ENCODE assay signal across 8 cellular contexts in genomic region chr1:184222561-184223157, GRCh38.
A peak's percentile ranks its signal among the peaks of the same experiment; 100 is the strongest.
DNase-seq lines count a peak whose midpoint lies in the region; ATAC-seq and TF ChIP-seq lines count a peak whose summit lies in the region.

No MANE protein-coding gene starts in this region.

- no peak overlapping the region for H3K27ac ChIP-seq in lung (ENCODE audit: low read depth in 1 of 2, low read length in 1 of 2)

- H3K27me3 ChIP-seq in lung (ENCODE audit: control insufficient read depth, insufficient read depth) = no peaks in the 10 kb centered on the region

- ATAC-seq in lung (ENCODE audit: insufficient read depth, low FRiP score) (peak; percentile 77), GM21723 (IDR thresholded peaks at IDR 0.05; ENCODE audit: unreplicated experiment) (no peak)

- TF ChIP-seq CTCF in WI38 (IDR thresholded peaks at IDR 0.05; ENCODE audit: low read depth, low read length) (peak; percentile 83), lung (IDR thresholded peaks at IDR 0.05; ENCODE audit: control extremely low read depth, extremely low read depth) (peak; percentile 92)

- H3K4me3 ChIP-seq in WI38 (ENCODE audit: low read depth, low read length) (no peak overlapping the region), lung (no peak overlapping the region)

- H3K4me1 ChIP-seq in lung (ENCODE audit: control insufficient read depth in 2 of 2, insufficient read depth in 2 of 2, low read length in 2 of 2) = peaks cover 0 to 2% of the 10 kb centered on the region in 2 donors

- DNase-seq in NK-92 treated with Interleukin-12 subunit alpha and Interleukin-12 subunit beta, amount 100 ng/mL, for 24 hours (lab: John Stamatoyannopoulos, UW) = peak; percentile 1
- DNase-seq in NK-92 (lab: John Stamatoyannopoulos, UW; ENCODE audit: unreplicated experiment) (no peak), NCI-H1048 (lab: John Stamatoyannopoulos, UW) (peak; percentile 22), dermis blood vessel endothelial cell (peak; percentile 72), lung (ENCODE audit: low spot score) (peak; percentile 59)
- peak; percentile 15 for DNase-seq in stimulated activated CD8-positive, alpha-beta memory T cell treated with anti-CD3 and anti-CD28 coated beads, Interleukin-4, amount 100 ng/mL, for 24 hours (ENCODE audit: low read depth)

- H3K9me3 ChIP-seq in lung (ENCODE audit: control insufficient read depth in 2 of 2, insufficient read depth in 1 of 2, low read length in 1 of 2) = no peaks in the 10 kb centered on the region

- 37 to 41% methylated on average over 12 of the region's 12 CpGs for WGBS in lung, 2 donors

- H3K36me3 ChIP-seq in lung (ENCODE audit: control insufficient read depth in 2 of 2, insufficient read depth in 2 of 2, low read length in 2 of 2) = no peaks in the 10 kb centered on the region
